In genomic region chr2:191386938-191387536, GRCh38 we compare ENCODE assay signal across 1 cellular context.
TF ChIP-seq lines count a peak whose summit lies in the region.

No MANE protein-coding gene starts in this region.

TF ChIP-seq in WTC11, 78 proteins besides CTCF, POLR2A, EP300 and RAD21 (continued from another document):
- TF ChIP-seq AFF4 (CRISPR knock-in tag; IDR thresholded peaks at IDR 0.05; ENCODE audit: borderline replicate concordance) (no peak), FOXJ3 (CRISPR knock-in tag; IDR thresholded peaks at IDR 0.05; ENCODE audit: borderline replicate concordance) (no peak)
